Comparison of ENCODE assay signal across 1 cellular context in the genomic region with DNA sequence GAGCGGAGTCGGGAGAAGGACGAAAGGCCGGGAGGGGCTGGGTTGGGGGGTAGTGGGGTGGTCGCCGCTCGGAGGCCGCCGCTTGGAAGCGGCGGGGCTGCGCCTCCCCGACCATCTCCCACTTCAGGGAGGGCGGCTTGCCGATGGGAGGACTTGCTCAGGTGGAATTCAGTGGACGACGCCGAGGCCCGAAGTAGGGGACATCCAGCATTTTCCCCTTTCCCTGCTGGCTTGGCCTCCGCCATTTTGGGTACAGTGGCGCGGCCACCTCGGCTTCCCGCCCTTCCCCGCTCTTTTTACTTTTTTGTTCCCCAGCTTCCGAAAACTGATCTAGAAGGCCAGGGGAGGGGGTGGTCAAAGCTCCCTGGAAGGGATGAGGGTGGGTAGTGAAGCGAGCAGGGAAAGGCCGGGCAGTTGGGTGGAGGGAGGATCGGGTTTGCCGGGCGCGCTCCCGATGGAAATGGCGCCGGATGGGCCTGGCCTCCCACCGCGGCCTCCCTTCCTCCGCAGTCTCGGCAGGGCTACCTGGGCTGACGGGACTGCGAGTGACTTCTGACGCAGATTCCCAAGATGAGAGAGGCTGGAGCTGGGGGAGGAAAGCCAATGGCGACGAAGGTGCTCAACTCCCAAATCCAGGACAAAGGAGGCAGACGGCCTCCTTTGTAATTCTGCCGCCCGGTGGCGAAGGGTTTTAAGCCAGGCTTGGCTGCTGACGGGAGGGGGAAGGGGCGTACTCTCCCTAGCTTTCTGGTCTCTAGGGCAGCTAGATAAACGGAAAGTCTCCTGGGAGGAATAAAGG.
TF ChIP-seq lines count a peak whose summit lies in the region.

A gene (minus strand): TSS at position 670 of the 799 bp plus-strand sequence. CDS start 26,084 bp downstream, outside the sequence.

TF ChIP-seq in HEK293, 187 proteins besides CTCF, POLR2A, EP300 and RAD21 (continued from another document and continues in another):
- TF ChIP-seq, protein P1, sequence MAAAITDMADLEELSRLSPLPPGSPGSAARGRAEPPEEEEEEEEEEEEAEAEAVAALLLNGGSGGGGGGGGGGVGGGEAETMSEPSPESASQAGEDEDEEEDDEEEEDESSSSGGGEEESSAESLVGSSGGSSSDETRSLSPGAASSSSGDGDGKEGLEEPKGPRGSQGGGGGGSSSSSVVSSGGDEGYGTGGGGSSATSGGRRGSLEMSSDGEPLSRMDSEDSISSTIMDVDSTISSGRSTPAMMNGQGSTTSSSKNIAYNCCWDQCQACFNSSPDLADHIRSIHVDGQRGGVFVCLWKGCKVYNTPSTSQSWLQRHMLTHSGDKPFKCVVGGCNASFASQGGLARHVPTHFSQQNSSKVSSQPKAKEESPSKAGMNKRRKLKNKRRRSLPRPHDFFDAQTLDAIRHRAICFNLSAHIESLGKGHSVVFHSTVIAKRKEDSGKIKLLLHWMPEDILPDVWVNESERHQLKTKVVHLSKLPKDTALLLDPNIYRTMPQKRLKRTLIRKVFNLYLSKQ (tag by site-specific recombination; IDR thresholded peaks at IDR 0.05; ENCODE audit: borderline replicate concordance) = no peak
- no peak for TF ChIP-seq ZNF596 (tag by site-specific recombination; IDR thresholded peaks at IDR 0.05)
- TF ChIP-seq ZNF157 (tag by site-specific recombination; IDR thresholded peaks at IDR 0.05) = no peak
- TF ChIP-seq ZNF214 (tag by site-specific recombination; IDR thresholded peaks at IDR 0.05; ENCODE audit: borderline replicate concordance) = no peak
- no peak; the same call in 1 of the 2 replicates for TF ChIP-seq ZIC2 (tag by site-specific recombination; IDR thresholded peaks at IDR 0.05)
- TF ChIP-seq ZNF202 (tag by site-specific recombination; IDR thresholded peaks at IDR 0.05; ENCODE audit: borderline replicate concordance) = no peak
- no peak for TF ChIP-seq OVOL3 (tag by site-specific recombination; IDR thresholded peaks at IDR 0.05)
- TF ChIP-seq ZBTB7A (tag by site-specific recombination; IDR thresholded peaks at IDR 0.05; ENCODE audit: low read depth) = no peak
- TF ChIP-seq RBAK (tag by site-specific recombination; IDR thresholded peaks at IDR 0.05) = no peak
- TF ChIP-seq, protein P2, sequence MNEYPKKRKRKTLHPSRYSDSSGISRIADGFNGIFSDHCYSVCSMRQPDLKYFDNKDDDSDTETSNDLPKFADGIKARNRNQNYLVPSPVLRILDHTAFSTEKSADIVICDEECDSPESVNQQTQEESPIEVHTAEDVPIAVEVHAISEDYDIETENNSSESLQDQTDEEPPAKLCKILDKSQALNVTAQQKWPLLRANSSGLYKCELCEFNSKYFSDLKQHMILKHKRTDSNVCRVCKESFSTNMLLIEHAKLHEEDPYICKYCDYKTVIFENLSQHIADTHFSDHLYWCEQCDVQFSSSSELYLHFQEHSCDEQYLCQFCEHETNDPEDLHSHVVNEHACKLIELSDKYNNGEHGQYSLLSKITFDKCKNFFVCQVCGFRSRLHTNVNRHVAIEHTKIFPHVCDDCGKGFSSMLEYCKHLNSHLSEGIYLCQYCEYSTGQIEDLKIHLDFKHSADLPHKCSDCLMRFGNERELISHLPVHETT (tag by site-specific recombination; IDR thresholded peaks at IDR 0.05) = 0 out of 2 replicates have a peak, but pooled peaks have one; percentile 51
- TF ChIP-seq OSR2 (tag by site-specific recombination; IDR thresholded peaks at IDR 0.05) = 0 out of 2 replicates have a peak, but pooled peaks have one; percentile 11
- no peak for TF ChIP-seq ZBTB1 (tag by site-specific recombination; IDR thresholded peaks at IDR 0.05)
- no peak for TF ChIP-seq ZNF266 (tag by site-specific recombination; IDR thresholded peaks at IDR 0.05; ENCODE audit: low read depth)
- peak; percentile 69; the same call in 1 of the 2 replicates for TF ChIP-seq WT1 (tag by site-specific recombination; IDR thresholded peaks at IDR 0.05)
- no peak for TF ChIP-seq ZNF184 (tag by site-specific recombination; IDR thresholded peaks at IDR 0.05)
- TF ChIP-seq, protein P3, sequence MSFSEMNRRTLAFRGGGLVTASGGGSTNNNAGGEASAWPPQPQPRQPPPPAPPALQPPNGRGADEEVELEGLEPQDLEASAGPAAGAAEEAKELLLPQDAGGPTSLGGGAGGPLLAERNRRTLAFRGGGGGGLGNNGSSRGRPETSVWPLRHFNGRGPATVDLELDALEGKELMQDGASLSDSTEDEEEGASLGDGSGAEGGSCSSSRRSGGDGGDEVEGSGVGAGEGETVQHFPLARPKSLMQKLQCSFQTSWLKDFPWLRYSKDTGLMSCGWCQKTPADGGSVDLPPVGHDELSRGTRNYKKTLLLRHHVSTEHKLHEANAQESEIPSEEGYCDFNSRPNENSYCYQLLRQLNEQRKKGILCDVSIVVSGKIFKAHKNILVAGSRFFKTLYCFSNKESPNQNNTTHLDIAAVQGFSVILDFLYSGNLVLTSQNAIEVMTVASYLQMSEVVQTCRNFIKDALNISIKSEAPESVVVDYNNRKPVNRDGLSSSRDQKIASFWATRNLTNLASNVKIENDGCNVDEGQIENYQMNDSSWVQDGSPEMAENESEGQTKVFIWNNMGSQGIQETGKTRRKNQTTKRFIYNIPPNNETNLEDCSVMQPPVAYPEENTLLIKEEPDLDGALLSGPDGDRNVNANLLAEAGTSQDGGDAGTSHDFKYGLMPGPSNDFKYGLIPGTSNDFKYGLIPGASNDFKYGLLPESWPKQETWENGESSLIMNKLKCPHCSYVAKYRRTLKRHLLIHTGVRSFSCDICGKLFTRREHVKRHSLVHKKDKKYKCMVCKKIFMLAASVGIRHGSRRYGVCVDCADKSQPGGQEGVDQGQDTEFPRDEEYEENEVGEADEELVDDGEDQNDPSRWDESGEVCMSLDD (tag by site-specific recombination; IDR thresholded peaks at IDR 0.05) = peak; percentile 56; the same call in 1 of the 2 replicates
- TF ChIP-seq ZNF623 (tag by site-specific recombination; IDR thresholded peaks at IDR 0.05) = 0 out of 2 replicates have a peak, but pooled peaks have one; percentile 24
- TF ChIP-seq, protein P4, sequence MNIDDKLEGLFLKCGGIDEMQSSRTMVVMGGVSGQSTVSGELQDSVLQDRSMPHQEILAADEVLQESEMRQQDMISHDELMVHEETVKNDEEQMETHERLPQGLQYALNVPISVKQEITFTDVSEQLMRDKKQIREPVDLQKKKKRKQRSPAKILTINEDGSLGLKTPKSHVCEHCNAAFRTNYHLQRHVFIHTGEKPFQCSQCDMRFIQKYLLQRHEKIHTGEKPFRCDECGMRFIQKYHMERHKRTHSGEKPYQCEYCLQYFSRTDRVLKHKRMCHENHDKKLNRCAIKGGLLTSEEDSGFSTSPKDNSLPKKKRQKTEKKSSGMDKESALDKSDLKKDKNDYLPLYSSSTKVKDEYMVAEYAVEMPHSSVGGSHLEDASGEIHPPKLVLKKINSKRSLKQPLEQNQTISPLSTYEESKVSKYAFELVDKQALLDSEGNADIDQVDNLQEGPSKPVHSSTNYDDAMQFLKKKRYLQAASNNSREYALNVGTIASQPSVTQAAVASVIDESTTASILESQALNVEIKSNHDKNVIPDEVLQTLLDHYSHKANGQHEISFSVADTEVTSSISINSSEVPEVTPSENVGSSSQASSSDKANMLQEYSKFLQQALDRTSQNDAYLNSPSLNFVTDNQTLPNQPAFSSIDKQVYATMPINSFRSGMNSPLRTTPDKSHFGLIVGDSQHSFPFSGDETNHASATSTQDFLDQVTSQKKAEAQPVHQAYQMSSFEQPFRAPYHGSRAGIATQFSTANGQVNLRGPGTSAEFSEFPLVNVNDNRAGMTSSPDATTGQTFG (tag by site-specific recombination; IDR thresholded peaks at IDR 0.05; ENCODE audit: borderline replicate concordance) = no peak
- TF ChIP-seq REPIN1 (tag by site-specific recombination; IDR thresholded peaks at IDR 0.05; ENCODE audit: low read depth) = no peak
- no peak for TF ChIP-seq ZNF529 (tag by site-specific recombination; IDR thresholded peaks at IDR 0.05; ENCODE audit: insufficient replicate concordance)
- no peak for TF ChIP-seq ZNF571 (tag by site-specific recombination; IDR thresholded peaks at IDR 0.05)
- no peak for TF ChIP-seq FEZF1 (tag by site-specific recombination; IDR thresholded peaks at IDR 0.05)
- TF ChIP-seq, protein P5, sequence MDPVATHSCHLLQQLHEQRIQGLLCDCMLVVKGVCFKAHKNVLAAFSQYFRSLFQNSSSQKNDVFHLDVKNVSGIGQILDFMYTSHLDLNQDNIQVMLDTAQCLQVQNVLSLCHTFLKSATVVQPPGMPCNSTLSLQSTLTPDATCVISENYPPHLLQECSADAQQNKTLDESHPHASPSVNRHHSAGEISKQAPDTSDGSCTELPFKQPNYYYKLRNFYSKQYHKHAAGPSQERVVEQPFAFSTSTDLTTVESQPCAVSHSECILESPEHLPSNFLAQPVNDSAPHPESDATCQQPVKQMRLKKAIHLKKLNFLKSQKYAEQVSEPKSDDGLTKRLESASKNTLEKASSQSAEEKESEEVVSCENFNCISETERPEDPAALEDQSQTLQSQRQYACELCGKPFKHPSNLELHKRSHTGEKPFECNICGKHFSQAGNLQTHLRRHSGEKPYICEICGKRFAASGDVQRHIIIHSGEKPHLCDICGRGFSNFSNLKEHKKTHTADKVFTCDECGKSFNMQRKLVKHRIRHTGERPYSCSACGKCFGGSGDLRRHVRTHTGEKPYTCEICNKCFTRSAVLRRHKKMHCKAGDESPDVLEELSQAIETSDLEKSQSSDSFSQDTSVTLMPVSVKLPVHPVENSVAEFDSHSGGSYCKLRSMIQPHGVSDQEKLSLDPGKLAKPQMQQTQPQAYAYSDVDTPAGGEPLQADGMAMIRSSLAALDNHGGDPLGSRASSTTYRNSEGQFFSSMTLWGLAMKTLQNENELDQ (tag by site-specific recombination; IDR thresholded peaks at IDR 0.05; ENCODE audit: low read depth) = no peak
- TF ChIP-seq ZNF670 (tag by site-specific recombination; IDR thresholded peaks at IDR 0.05; ENCODE audit: low read depth) = no peak
- TF ChIP-seq, protein P6, sequence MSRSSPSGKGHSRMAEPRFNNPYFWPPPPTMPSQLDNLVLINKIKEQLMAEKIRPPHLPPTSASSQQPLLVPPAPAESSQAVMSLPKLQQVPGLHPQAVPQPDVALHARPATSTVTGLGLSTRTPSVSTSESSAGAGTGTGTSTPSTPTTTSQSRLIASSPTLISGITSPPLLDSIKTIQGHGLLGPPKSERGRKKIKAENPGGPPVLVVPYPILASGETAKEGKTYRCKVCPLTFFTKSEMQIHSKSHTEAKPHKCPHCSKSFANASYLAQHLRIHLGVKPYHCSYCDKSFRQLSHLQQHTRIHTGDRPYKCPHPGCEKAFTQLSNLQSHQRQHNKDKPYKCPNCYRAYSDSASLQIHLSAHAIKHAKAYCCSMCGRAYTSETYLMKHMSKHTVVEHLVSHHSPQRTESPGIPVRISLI (tag by site-specific recombination; IDR thresholded peaks at IDR 0.05) = no peak
- TF ChIP-seq, protein P7, sequence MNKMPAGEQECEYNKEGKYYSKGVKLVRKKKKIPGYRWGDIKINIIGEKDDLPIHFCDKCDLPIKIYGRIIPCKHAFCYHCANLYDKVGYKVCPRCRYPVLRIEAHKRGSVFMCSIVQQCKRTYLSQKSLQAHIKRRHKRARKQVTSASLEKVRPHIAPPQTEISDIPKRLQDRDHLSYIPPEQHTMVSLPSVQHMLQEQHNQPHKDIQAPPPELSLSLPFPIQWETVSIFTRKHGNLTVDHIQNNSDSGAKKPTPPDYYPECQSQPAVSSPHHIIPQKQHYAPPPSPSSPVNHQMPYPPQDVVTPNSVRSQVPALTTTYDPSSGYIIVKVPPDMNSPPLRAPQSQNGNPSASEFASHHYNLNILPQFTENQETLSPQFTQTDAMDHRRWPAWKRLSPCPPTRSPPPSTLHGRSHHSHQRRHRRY (tag by site-specific recombination; IDR thresholded peaks at IDR 0.05) = no peak
- peak; percentile 59 for TF ChIP-seq ZNF629 (tag by site-specific recombination; IDR thresholded peaks at IDR 0.05)
- TF ChIP-seq ZNF837 (tag by site-specific recombination; IDR thresholded peaks at IDR 0.05) = peak; percentile 13; the same call in 1 of the 2 replicates
- TF ChIP-seq ZNF404 (tag by site-specific recombination; IDR thresholded peaks at IDR 0.05) = no peak
- TF ChIP-seq ZNF366 (tag by site-specific recombination; conservative IDR thresholded peaks at IDR 0.05) = no peak
- TF ChIP-seq ZNF426 (tag by site-specific recombination; IDR thresholded peaks at IDR 0.05) = no peak; the same call in 1 of the 2 replicates
- no peak for TF ChIP-seq HOXD13 (CRISPR knock-in tag; IDR thresholded peaks at IDR 0.05; ENCODE audit: borderline replicate concordance)
- no peak for TF ChIP-seq ZNF677 (tag by site-specific recombination; IDR thresholded peaks at IDR 0.05)
- TF ChIP-seq, protein P8, sequence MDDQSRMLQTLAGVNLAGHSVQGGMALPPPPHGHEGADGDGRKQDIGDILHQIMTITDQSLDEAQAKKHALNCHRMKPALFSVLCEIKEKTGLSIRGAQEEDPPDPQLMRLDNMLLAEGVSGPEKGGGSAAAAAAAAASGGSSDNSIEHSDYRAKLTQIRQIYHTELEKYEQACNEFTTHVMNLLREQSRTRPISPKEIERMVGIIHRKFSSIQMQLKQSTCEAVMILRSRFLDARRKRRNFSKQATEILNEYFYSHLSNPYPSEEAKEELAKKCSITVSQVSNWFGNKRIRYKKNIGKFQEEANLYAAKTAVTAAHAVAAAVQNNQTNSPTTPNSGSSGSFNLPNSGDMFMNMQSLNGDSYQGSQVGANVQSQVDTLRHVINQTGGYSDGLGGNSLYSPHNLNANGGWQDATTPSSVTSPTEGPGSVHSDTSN (CRISPR knock-in tag; IDR thresholded peaks at IDR 0.05) = no peak
- TF ChIP-seq ZBTB8A (tag by site-specific recombination; IDR thresholded peaks at IDR 0.05) = peak; percentile 70
- no peak for TF ChIP-seq ZNF292 (tag by site-specific recombination; IDR thresholded peaks at IDR 0.05; ENCODE audit: borderline replicate concordance, low read depth)
- TF ChIP-seq TCF7L2 (IDR thresholded peaks at IDR 0.05; ENCODE audit: borderline replicate concordance, low read depth, low read length) = peak; percentile 68; the same call in 1 of the 2 replicates
- peak; percentile 59 for TF ChIP-seq SP7 (tag by site-specific recombination; IDR thresholded peaks at IDR 0.05)
- peak; percentile 51; the same call in 1 of the 2 replicates for TF ChIP-seq ZNF501 (tag by site-specific recombination; IDR thresholded peaks at IDR 0.05)
- no peak for TF ChIP-seq ZNF776 (tag by site-specific recombination; IDR thresholded peaks at IDR 0.05; ENCODE audit: borderline replicate concordance)
- no peak for TF ChIP-seq ZNF140 (tag by site-specific recombination; IDR thresholded peaks at IDR 0.05)
- no peak for TF ChIP-seq ZNF555 (tag by site-specific recombination; conservative IDR thresholded peaks at IDR 0.05)
- TF ChIP-seq ZFP3 (tag by site-specific recombination; IDR thresholded peaks at IDR 0.05; ENCODE audit: low read depth) = no peak
- no peak for TF ChIP-seq ZNF530 (tag by site-specific recombination; IDR thresholded peaks at IDR 0.05; ENCODE audit: low read depth)
- TF ChIP-seq, protein P9, sequence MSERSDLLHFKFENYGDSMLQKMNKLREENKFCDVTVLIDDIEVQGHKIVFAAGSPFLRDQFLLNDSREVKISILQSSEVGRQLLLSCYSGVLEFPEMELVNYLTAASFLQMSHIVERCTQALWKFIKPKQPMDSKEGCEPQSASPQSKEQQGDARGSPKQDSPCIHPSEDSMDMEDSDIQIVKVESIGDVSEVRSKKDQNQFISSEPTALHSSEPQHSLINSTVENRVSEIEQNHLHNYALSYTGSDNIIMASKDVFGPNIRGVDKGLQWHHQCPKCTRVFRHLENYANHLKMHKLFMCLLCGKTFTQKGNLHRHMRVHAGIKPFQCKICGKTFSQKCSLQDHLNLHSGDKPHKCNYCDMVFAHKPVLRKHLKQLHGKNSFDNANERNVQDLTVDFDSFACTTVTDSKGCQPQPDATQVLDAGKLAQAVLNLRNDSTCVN (tag by site-specific recombination; optimal IDR thresholded peaks at IDR 0.05) = peak; percentile 91
- no peak for TF ChIP-seq SALL2 (tag by site-specific recombination; IDR thresholded peaks at IDR 0.05; ENCODE audit: borderline replicate concordance)
- peak; percentile 92 for TF ChIP-seq IKZF3 (tag by site-specific recombination; IDR thresholded peaks at IDR 0.05)
- no peak for TF ChIP-seq ZNF248 (tag by site-specific recombination; IDR thresholded peaks at IDR 0.05)
- TF ChIP-seq ZNF621 (tag by site-specific recombination; IDR thresholded peaks at IDR 0.05) = no peak
